In the genomic region with DNA sequence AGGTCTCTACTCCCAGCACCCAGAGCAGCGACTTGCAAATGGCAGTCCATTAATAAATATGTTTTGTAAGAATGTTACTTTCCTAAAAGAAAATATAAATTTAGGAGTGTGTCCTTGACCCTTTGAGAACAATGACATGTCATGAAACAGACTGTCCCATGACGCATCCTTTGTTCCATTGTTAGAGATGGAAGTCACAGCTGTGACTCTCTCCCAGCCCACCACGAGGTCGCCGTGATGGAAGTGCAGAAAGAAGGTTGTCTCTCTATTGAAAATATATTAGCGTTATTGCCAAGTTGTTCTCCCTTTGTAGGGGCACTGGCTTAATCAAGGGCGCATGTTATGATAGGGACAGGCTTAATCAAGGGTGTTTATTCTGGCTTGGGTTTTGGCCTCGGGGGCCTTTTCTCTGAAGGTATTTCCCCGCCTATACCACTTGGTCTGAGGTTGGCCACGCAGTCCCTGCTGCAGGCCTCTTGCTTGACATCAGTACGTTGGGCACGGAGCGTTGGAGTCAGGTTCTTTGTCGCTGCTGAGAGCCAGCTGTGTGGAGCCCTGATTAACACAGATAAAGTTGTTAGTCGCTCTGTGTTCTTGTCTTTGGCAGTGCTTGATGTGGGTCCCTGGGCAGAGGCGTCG, we compare ENCODE assay signal across 24 cellular contexts.
"Had no signal": no experiment of that assay in that cellular context is flagged by ENCODE, and none has a peak within 500 bp of the region (broad histone marks: within the 10 kb centered on the region; RNA-seq: fewer than 3 reads in every experiment).

No MANE protein-coding gene starts in this region.

- H3K27ac ChIP-seq: esophagus muscularis mucosa, foreskin keratinocyte, heart right ventricle, ovary, psoas muscle, sigmoid colon, stomach, transverse colon, upper lobe of right lung, vagina had no signal

- ATAC-seq: foreskin keratinocyte; heart right ventricle; naive thymus-derived CD8-positive, alpha-beta T cell; psoas muscle; right cardiac atrium; stimulated activated effector memory CD8-positive, alpha-beta T cell treated with anti-CD3 and anti-CD28 coated beads, Interleukin-12 subunit alpha, Interleukin-12 subunit beta, amount 100 ng/mL, for 72 hours; upper lobe of right lung had no signal

- DNase-seq: cerebellar nuclear complex; effector memory CD4-positive, alpha-beta T cell; foreskin keratinocyte; glutamatergic neuron; heart right ventricle; islet precursor cell; kidney glomerular epithelial cell; mesenchymal stem cell; naive thymus-derived CD8-positive, alpha-beta T cell; nephron progenitor cell; occipital lobe; ovary; psoas muscle; right cardiac atrium; sigmoid colon; stimulated activated CD4-positive, alpha-beta T cell treated with anti-CD3 and anti-CD28 coated beads, Interleukin-2, amount 100 ng/mL, for 24 hours; stimulated activated CD4-positive, alpha-beta T cell treated with anti-CD3 and anti-CD28 coated beads, Interleukin-4, amount 100 ng/mL, for 24 hours; stimulated activated naive CD4-positive, alpha-beta T cell treated with Interleukin-2 at 50 U/mL for 16 hours; stomach; transverse colon; upper lobe of right lung had no signal

- H3K27me3 ChIP-seq: foreskin keratinocyte, ovary, transverse colon, upper lobe of right lung, vagina had no signal
